Comparison of ENCODE assay signal across 24 cellular contexts in the genomic region with DNA sequence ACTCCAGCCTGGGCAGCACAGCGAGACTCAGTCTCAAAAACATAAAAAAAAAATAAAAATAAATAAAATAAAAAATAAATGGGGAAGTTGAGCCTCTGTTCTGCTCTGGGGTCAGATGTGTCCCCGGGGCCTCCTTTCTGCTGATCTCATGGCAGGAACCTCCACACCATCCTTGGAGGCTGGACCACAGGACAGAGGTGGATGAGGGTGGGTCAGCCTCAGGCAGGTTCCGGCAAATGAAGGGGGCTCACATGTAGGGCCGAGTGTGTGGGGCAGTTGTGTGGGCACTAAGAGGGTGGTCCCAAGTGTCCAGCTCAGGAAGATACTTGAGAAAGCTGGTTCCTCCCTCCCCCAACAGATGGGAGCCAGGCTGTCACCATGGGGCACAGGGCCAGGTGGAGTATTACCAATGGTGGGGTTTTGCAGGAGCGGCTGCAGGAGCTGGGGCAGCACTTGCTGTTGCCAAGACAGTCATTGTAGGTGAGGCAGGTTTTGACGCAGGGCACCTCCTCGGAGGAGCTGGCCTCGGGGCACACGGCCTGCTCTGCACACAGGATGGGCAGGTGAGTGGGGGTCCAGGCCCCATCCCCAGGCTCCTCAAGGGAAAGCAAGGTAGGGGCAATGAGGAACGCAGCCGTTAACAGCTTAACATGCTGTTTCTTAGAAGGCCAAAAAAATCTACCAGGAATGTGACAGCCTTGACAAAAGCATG. TPM values are rescaled to one million over a fixed set of nuclear protein-coding genes. Genes with fewer than 3 reads are reported as not detected.
DNase-seq lines count a peak whose midpoint lies in the region; TF ChIP-seq lines count a peak whose summit lies in the region.
"Had no signal": no experiment of that assay in that cellular context is flagged by ENCODE, and none has a peak within 500 bp of the region (broad histone marks: within the 10 kb centered on the region; RNA-seq: fewer than 3 reads in every experiment).

No MANE protein-coding gene starts in this region.

- TF ChIP-seq CTCF in CD14-positive monocyte (IDR thresholded peaks at IDR 0.05): no peak
- no peak for TF ChIP-seq CTCF in chondrocyte (IDR thresholded peaks at IDR 0.05)
- TF ChIP-seq CTCF in progenitor cell of endocrine pancreas (IDR thresholded peaks at IDR 0.05; ENCODE audit: unreplicated experiment): no peak

- peaks cover 5% of the 10 kb centered on the region for H3K4me1 Mint-ChIP-seq in CD14-positive monocyte
- H3K4me1 Mint-ChIP-seq in chondrocyte (ENCODE audit: low read depth): no peaks in the 10 kb centered on the region
- no peaks in the 10 kb centered on the region for H3K4me1 Mint-ChIP-seq in progenitor cell of endocrine pancreas (ENCODE audit: low read depth)

- no peaks in the 10 kb centered on the region for H4K20me1 ChIP-seq in BLaER1

- intact Hi-C loops in CD14-positive monocyte (cut with micrococcal nuclease): no loop called here

- peak overlapping the region in 1 of 2 donors; percentile 16 for H3K4me3 Mint-ChIP-seq in CD14-positive monocyte
- no peak overlapping the region for H3K4me3 Mint-ChIP-seq in chondrocyte (ENCODE audit: unreplicated experiment)
- no peak overlapping the region for H3K4me3 Mint-ChIP-seq in progenitor cell of endocrine pancreas (ENCODE audit: low read depth)
- H3K4me3 Mint-ChIP-seq: CD8-positive, alpha-beta T cell; IgD-negative memory B cell had no signal

- peak overlapping the region; percentile 12; the same call in 1 of the 2 replicates for H3K4me2 ChIP-seq in BLaER1

- H3K27me3 Mint-ChIP-seq in CD14-positive monocyte (ENCODE audit: low read depth in 3 of 3) (peaks cover 2 to 3% (median 3%) of the 10 kb centered on the region in 3 donors), chondrocyte (ENCODE audit: low read depth) (no peaks in the 10 kb centered on the region), progenitor cell of endocrine pancreas (peaks cover 3% of the 10 kb centered on the region)
- H3K27me3 Mint-ChIP-seq: IgD-negative memory B cell had no signal

- DNase-seq in CD14-positive monocyte (ENCODE audit: low spot score): no peak
- peak; percentile 60 for DNase-seq in chondrocyte (ENCODE audit: low spot score)
- no peak for DNase-seq in progenitor cell of endocrine pancreas (ENCODE audit: low spot score, unreplicated experiment)
- no peak for DNase-seq in SIG-M5 treated with dmso at 0.1 percent for 504 hours (lab: John Stamatoyannopoulos, UW; ENCODE audit: unreplicated experiment)
- DNase-seq in hepatic stellate cell (ENCODE audit: low spot score): no peak
- DNase-seq in NCI-H128 (lab: John Stamatoyannopoulos, UW; ENCODE audit: unreplicated experiment): no peak
- DNase-seq: CD8-positive, alpha-beta T cell; DMS53; GOT3; Karpas-422; NCI-H1417; NCI-H1694 treated with DMSO at 0.1 percent for 48 hours; NCI-H2081 treated with DMSO at 0.1 percent for 48 hours; NCI-H2171 treated with DMSO at 0.1 percent for 48 hours; NCI-H524 treated with DMSO at 0.1 percent for 48 hours; NCI-H82; Peyer's patch had no signal

- H3K9me3 ChIP-seq in BLaER1: no peaks in the 10 kb centered on the region
- H3K9me3 ChIP-seq: Peyer's patch, SJSA1 had no signal

- peaks cover 0 to 8% (median 0%) of the 10 kb centered on the region in 7 donors for H3K9me3 Mint-ChIP-seq in CD14-positive monocyte
- no peaks in the 10 kb centered on the region for H3K9me3 Mint-ChIP-seq in chondrocyte (ENCODE audit: low read depth)
- no peaks in the 10 kb centered on the region for H3K9me3 Mint-ChIP-seq in progenitor cell of endocrine pancreas (ENCODE audit: low read depth)
- H3K9me3 Mint-ChIP-seq: CD8-positive, alpha-beta T cell; IgD-negative memory B cell had no signal

- H3K4me3 ChIP-seq in BLaER1: no peak overlapping the region
- H3K4me3 ChIP-seq: Peyer's patch, SJSA1 had no signal

- peaks cover 30% of the 10 kb centered on the region for H3K4me1 ChIP-seq in BLaER1
- H3K4me1 ChIP-seq: Peyer's patch, SJSA1 had no signal

- H3K9ac ChIP-seq in BLaER1: 0 out of 2 replicates have a peak overlapping the region, but pooled peaks have one; percentile 7

- no peaks in the 10 kb centered on the region for H3K36me3 ChIP-seq in BLaER1
- H3K36me3 ChIP-seq: Peyer's patch, SJSA1 had no signal

- no peaks in the 10 kb centered on the region for H3K27me3 ChIP-seq in BLaER1
- H3K27me3 ChIP-seq: Peyer's patch, SJSA1 had no signal

- H3K36me3 Mint-ChIP-seq in CD14-positive monocyte: no peaks in the 10 kb centered on the region
- no peaks in the 10 kb centered on the region for H3K36me3 Mint-ChIP-seq in chondrocyte (ENCODE audit: low read depth)
- no peaks in the 10 kb centered on the region for H3K36me3 Mint-ChIP-seq in progenitor cell of endocrine pancreas (ENCODE audit: insufficient read depth)
- H3K36me3 Mint-ChIP-seq: CD8-positive, alpha-beta T cell had no signal

- peak overlapping the region in 4 of 7 donors; percentile 23 to 52 (median 30) for H3K27ac Mint-ChIP-seq in CD14-positive monocyte
- no peak overlapping the region for H3K27ac Mint-ChIP-seq in chondrocyte (ENCODE audit: unreplicated experiment)
- peak overlapping the region; percentile 64 for H3K27ac Mint-ChIP-seq in progenitor cell of endocrine pancreas
- H3K27ac Mint-ChIP-seq: CD8-positive, alpha-beta T cell; IgD-negative memory B cell had no signal

- H3K27ac ChIP-seq in BLaER1: peak overlapping the region; percentile 44; the same call in 1 of the 2 replicates
- H3K27ac ChIP-seq: Peyer's patch, SJSA1 had no signal

RNA-seq across cellular contexts. Expression of a gene that starts 13.9 kb away (rescaled TPM):
- 10 to 100 TPM; 32.7 to 38.4 TPM for polyA plus RNA-seq in CD14-positive monocyte
- total RNA-seq in chondrocyte (39.5 to 45.7 TPM (median 43.7 TPM) in 3 replicates), progenitor cell of endocrine pancreas (73.0 and 73.1 TPM in 2 replicates)

RNA-seq across cellular contexts. Expression of a gene that starts 32.2 kb away (rescaled TPM):
- not detected for polyA plus RNA-seq in CD14-positive monocyte
- total RNA-seq in chondrocyte (not detected in 3 replicates), progenitor cell of endocrine pancreas (not detected in 2 replicates)
- total RNA-seq: A673; CD8-positive, alpha-beta T cell; MCF 10A; OCI-LY7; SJSA1 had no signal
- polyA plus RNA-seq: BJ, IgD-negative memory B cell had no signal

RNA-seq across cellular contexts. Expression of a gene that starts 36.6 kb away (rescaled TPM):
- not detected for polyA plus RNA-seq in CD14-positive monocyte
- total RNA-seq in chondrocyte (12.4 to 21.9 TPM (median 19.0 TPM) in 3 replicates), progenitor cell of endocrine pancreas (10.1 and 11.7 TPM in 2 replicates)
- total RNA-seq: MCF 10A, OCI-LY7 had no signal
- polyA plus RNA-seq: IgD-negative memory B cell had no signal
